15 cellular contexts compared by ENCODE assay signal in genomic region chr12:123107926-123108681, GRCh38. TPM values are rescaled to one million over a fixed set of nuclear protein-coding genes. Genes with fewer than 3 reads are reported as not detected.
A peak's percentile ranks its signal among the peaks of the same experiment; 100 is the strongest.
DNase-seq lines count a peak whose midpoint lies in the region; ATAC-seq lines count a peak whose summit lies in the region.
"Had no signal": no experiment of that assay in that cellular context is flagged by ENCODE, and none has a peak within 500 bp of the region (broad histone marks: within the 10 kb centered on the region; RNA-seq: fewer than 3 reads in every experiment).

No MANE protein-coding gene starts in this region.

- H3K27ac Mint-ChIP-seq in activated CD4-positive, alpha-beta T cell treated with anti-CD3 and anti-CD28 coated beads, Interleukin-2, amount 10 ng/mL, durations not matched to agents 7 days and 5 days, result peak overlapping the region; percentile 98
- peak overlapping the region; percentile 96 for H3K27ac Mint-ChIP-seq in activated T-helper 2 cell treated with anti-CD3 and anti-CD28 coated beads, Interferon-gamma antibody, Interleukin-2, Interleukin-4, amounts not matched to agents 10 μg/mL and 5 μg/mL and 100 μg/mL, durations not matched to agents 14 hours and 24 hours and 36 hours
- peak overlapping the region; percentile 47 for H3K27ac Mint-ChIP-seq in stimulated activated naive B cell treated with anti-CD40 and anti-IgM and Interleukin-4, amounts not matched to agents 10 μg/mL and 1 μg/mL and 100 μg/mL, for 72 hours

- H3K27ac ChIP-seq in layer of hippocampus (ENCODE audit: low read depth, low read length), result peak overlapping the region; percentile 49
- H3K27ac ChIP-seq in Karpas-422 (ENCODE audit: low read length), result no peak overlapping the region

- H3K36me3 Mint-ChIP-seq in activated CD4-positive, alpha-beta T cell treated with anti-CD3 and anti-CD28 coated beads, Interleukin-2, amount 10 ng/mL, durations not matched to agents 7 days and 5 days (ENCODE audit: low read depth), result peaks cover 44% of the 10 kb centered on the region
- peaks cover 25% of the 10 kb centered on the region for H3K36me3 Mint-ChIP-seq in activated T-helper 2 cell treated with anti-CD3 and anti-CD28 coated beads, Interferon-gamma antibody, Interleukin-2, Interleukin-4, amounts not matched to agents 10 μg/mL and 5 μg/mL and 100 μg/mL, durations not matched to agents 14 hours and 24 hours and 36 hours (ENCODE audit: low read depth)
- peaks cover 17 to 19% of the 10 kb centered on the region in 2 donors for H3K36me3 Mint-ChIP-seq in stimulated activated naive B cell treated with anti-CD40 and anti-IgM and Interleukin-4, amounts not matched to agents 10 μg/mL and 1 μg/mL and 100 μg/mL, for 72 hours

- H3K79me2 ChIP-seq in Karpas-422 (ENCODE audit: low read length), result no peaks in the 10 kb centered on the region

- H3K27me3 Mint-ChIP-seq in activated CD4-positive, alpha-beta T cell treated with anti-CD3 and anti-CD28 coated beads, Interleukin-2, amount 10 ng/mL, durations not matched to agents 7 days and 5 days, result no peaks in the 10 kb centered on the region
- H3K27me3 Mint-ChIP-seq in activated T-helper 2 cell treated with anti-CD3 and anti-CD28 coated beads, Interferon-gamma antibody, Interleukin-2, Interleukin-4, amounts not matched to agents 10 μg/mL and 5 μg/mL and 100 μg/mL, durations not matched to agents 14 hours and 24 hours and 36 hours (ENCODE audit: low read depth), result no peaks in the 10 kb centered on the region
- no peaks in the 10 kb centered on the region for H3K27me3 Mint-ChIP-seq in stimulated activated naive B cell treated with anti-CD40 and anti-IgM and Interleukin-4, amounts not matched to agents 10 μg/mL and 1 μg/mL and 100 μg/mL, for 72 hours

- H3K4me1 ChIP-seq in Karpas-422 (ENCODE audit: low read length), result no peaks in the 10 kb centered on the region

- DNase-seq in activated CD4-positive, alpha-beta T cell treated with anti-CD3 and anti-CD28 coated beads, Interleukin-2, amount 10 ng/mL, durations not matched to agents 7 days and 5 days, result no peak
- DNase-seq in activated CD4-positive, alpha-beta T cell treated with anti-CD3 and anti-CD28 coated beads, Interleukin-2, amount 50 U/mL, for 4 hours, result no peak
- DNase-seq in activated T-helper 2 cell treated with anti-CD3 and anti-CD28 coated beads, Interferon-gamma antibody, Interleukin-2, Interleukin-4, amounts not matched to agents 10 μg/mL and 5 μg/mL and 100 μg/mL, durations not matched to agents 14 hours and 24 hours and 36 hours (ENCODE audit: low spot score), result no peak
- DNase-seq in stimulated activated naive B cell treated with anti-CD40 and anti-IgM and Interleukin-4, amounts not matched to agents 10 μg/mL and 1 μg/mL and 100 μg/mL, for 72 hours, result no peak
- DNase-seq in Karpas-422, result no peak
- DNase-seq: activated CD4-positive, CD25-positive, alpha-beta regulatory T cell; left colon; NCI-H226; SK-N-SH; small intestine had no signal

- intact Hi-C loops in activated T-helper 2 cell treated with anti-CD3 and anti-CD28 coated beads, Interferon-gamma antibody, Interleukin-2, Interleukin-4, amounts not matched to agents 10 μg/mL and 5 μg/mL and 100 μg/mL, durations not matched to agents 14 hours and 24 hours and 36 hours (cut with micrococcal nuclease), result loop anchor here (1.0 to 2.0 kb wide), 2 partner anchors 13 to 32 kb away; no protein-coding TSS in a partner anchor

- peaks cover 61% of the 10 kb centered on the region for H3K4me1 Mint-ChIP-seq in activated CD4-positive, alpha-beta T cell treated with anti-CD3 and anti-CD28 coated beads, Interleukin-2, amount 10 ng/mL, durations not matched to agents 7 days and 5 days
- peaks cover 39% of the 10 kb centered on the region for H3K4me1 Mint-ChIP-seq in activated T-helper 2 cell treated with anti-CD3 and anti-CD28 coated beads, Interferon-gamma antibody, Interleukin-2, Interleukin-4, amounts not matched to agents 10 μg/mL and 5 μg/mL and 100 μg/mL, durations not matched to agents 14 hours and 24 hours and 36 hours (ENCODE audit: low read depth)
- peaks cover 40 to 77% of the 10 kb centered on the region in 2 donors for H3K4me1 Mint-ChIP-seq in stimulated activated naive B cell treated with anti-CD40 and anti-IgM and Interleukin-4, amounts not matched to agents 10 μg/mL and 1 μg/mL and 100 μg/mL, for 72 hours

- no peaks in the 10 kb centered on the region for H3K9me2 ChIP-seq in Karpas-422 (replicated peaks; ENCODE audit: insufficient read depth, low read length)
- H3K9me2 ChIP-seq: SK-N-SH had no signal

- no peak overlapping the region for H3K4me3 Mint-ChIP-seq in activated CD4-positive, alpha-beta T cell treated with anti-CD3 and anti-CD28 coated beads, Interleukin-2, amount 10 ng/mL, durations not matched to agents 7 days and 5 days
- no peak overlapping the region for H3K4me3 Mint-ChIP-seq in activated T-helper 2 cell treated with anti-CD3 and anti-CD28 coated beads, Interferon-gamma antibody, Interleukin-2, Interleukin-4, amounts not matched to agents 10 μg/mL and 5 μg/mL and 100 μg/mL, durations not matched to agents 14 hours and 24 hours and 36 hours (ENCODE audit: low read depth)
- H3K4me3 Mint-ChIP-seq in stimulated activated naive B cell treated with anti-CD40 and anti-IgM and Interleukin-4, amounts not matched to agents 10 μg/mL and 1 μg/mL and 100 μg/mL, for 72 hours, result no peak overlapping the region

- no peak overlapping the region for H2AFZ ChIP-seq in Karpas-422 (ENCODE audit: low read length)

- CTCF ChIA-PET in activated CD4-positive, alpha-beta T cell treated with anti-CD3 and anti-CD28 coated beads, Interleukin-2, amount 10 ng/mL, durations not matched to agents 7 days and 5 days (lab: Charles Lee), result interaction anchor here (0.6 to 5.4 kb wide), 7 partner anchors 11 to 83 kb away, joined by 3 to 32 read pairs (median 4); no protein-coding TSS in a partner anchor

- H3K9me3 ChIP-seq in Karpas-422 (ENCODE audit: low read length), result no peaks in the 10 kb centered on the region
- H3K9me3 ChIP-seq: A549, SK-N-SH, thoracic aorta had no signal

- POLR2A ChIA-PET in activated CD4-positive, alpha-beta T cell treated with anti-CD3 and anti-CD28 coated beads, Interleukin-2, amount 10 ng/mL, durations not matched to agents 7 days and 5 days (lab: Charles Lee), result no interaction called here

- ATAC-seq in stimulated activated naive B cell treated with anti-CD40 and anti-IgM and Interleukin-4, amounts not matched to agents 10 μg/mL and 1 μg/mL and 100 μg/mL, for 72 hours (replicated peaks), result no peak
- ATAC-seq in GM21529 (IDR thresholded peaks at IDR 0.05; ENCODE audit: unreplicated experiment) (no peak), GM19328 (IDR thresholded peaks at IDR 0.05; ENCODE audit: unreplicated experiment) (no peak)
- ATAC-seq: A549, left colon had no signal

- no peaks in the 10 kb centered on the region for H3K9me3 Mint-ChIP-seq in activated CD4-positive, alpha-beta T cell treated with anti-CD3 and anti-CD28 coated beads, Interleukin-2, amount 10 ng/mL, durations not matched to agents 7 days and 5 days
- H3K9me3 Mint-ChIP-seq in activated T-helper 2 cell treated with anti-CD3 and anti-CD28 coated beads, Interferon-gamma antibody, Interleukin-2, Interleukin-4, amounts not matched to agents 10 μg/mL and 5 μg/mL and 100 μg/mL, durations not matched to agents 14 hours and 24 hours and 36 hours, result no peaks in the 10 kb centered on the region
- H3K9me3 Mint-ChIP-seq in stimulated activated naive B cell treated with anti-CD40 and anti-IgM and Interleukin-4, amounts not matched to agents 10 μg/mL and 1 μg/mL and 100 μg/mL, for 72 hours, result no peaks in the 10 kb centered on the region

- no peak overlapping the region for H3K4me2 ChIP-seq in Karpas-422 (ENCODE audit: low read depth, low read length, poor library complexity, severe bottlenecking)
- H3K4me2 ChIP-seq: SK-N-SH had no signal

- no peaks in the 10 kb centered on the region for H3K36me3 ChIP-seq in Karpas-422 (ENCODE audit: insufficient read depth, low read length)
- H3K36me3 ChIP-seq: thoracic aorta had no signal

- H3K9ac ChIP-seq in Karpas-422 (ENCODE audit: low read length), result no peak overlapping the region
- H3K9ac ChIP-seq: SK-N-SH had no signal

- no peaks in the 10 kb centered on the region for H4K20me1 ChIP-seq in Karpas-422 (ENCODE audit: insufficient read depth, low read depth, low read length)

- H3K27me3 ChIP-seq in layer of hippocampus (ENCODE audit: control insufficient read depth, insufficient read depth, low read length) (no peaks in the 10 kb centered on the region), Karpas-422 (ENCODE audit: low read length) (no peaks in the 10 kb centered on the region)

- H3K4me3 ChIP-seq in Karpas-422 (ENCODE audit: low read length), result no peak overlapping the region
- H3K4me3 ChIP-seq: A549, thoracic aorta had no signal

RNA-seq across cellular contexts. Expression of gene PITPNM2, which starts 42.8 kb away (rescaled TPM):
- 10 to 100 TPM; 19.0 to 21.8 TPM for total RNA-seq in activated CD4-positive, alpha-beta T cell treated with anti-CD3 and anti-CD28 coated beads, Interleukin-2, amount 10 ng/mL, durations not matched to agents 7 days and 5 days
- 15.5 and 16.2 TPM in 2 replicates for total RNA-seq in activated T-helper 2 cell treated with anti-CD3 and anti-CD28 coated beads, Interferon-gamma antibody, Interleukin-2, Interleukin-4, amounts not matched to agents 10 μg/mL and 5 μg/mL and 100 μg/mL, durations not matched to agents 14 hours and 24 hours and 36 hours
- total RNA-seq in Karpas-422 (2014; rRNA removed; shearing (Covaris generic); ENCODE audit: low replicate concordance), result 0.04 and 0.19 TPM in 2 replicates

Comparison
In these comparisons a context has a peak if more than half of its experiments do, and no peak if none do; other contexts are left out.
1. H3K27ac Mint-ChIP-seq: peak in every context shown above with its lines; median percentile 98 in activated CD4-positive, alpha-beta T cell treated with anti-CD3 and anti-CD28 coated beads, Interleukin-2, amount 10 ng/mL, durations not matched to agents 7 days and 5 days; 96 in activated T-helper 2 cell treated with anti-CD3 and anti-CD28 coated beads, Interferon-gamma antibody, Interleukin-2, Interleukin-4, amounts not matched to agents 10 μg/mL and 5 μg/mL and 100 μg/mL, durations not matched to agents 14 hours and 24 hours and 36 hours; 47 in stimulated activated naive B cell treated with anti-CD40 and anti-IgM and Interleukin-4, amounts not matched to agents 10 μg/mL and 1 μg/mL and 100 μg/mL, for 72 hours.
2. RNA of gene PITPNM2, which starts 42.8 kb away (total RNA-seq): 19.0 to 21.8 TPM in activated CD4-positive, alpha-beta T cell treated with anti-CD3 and anti-CD28 coated beads, Interleukin-2, amount 10 ng/mL, durations not matched to agents 7 days and 5 days and 15.5 to 16.2 TPM in activated T-helper 2 cell treated with anti-CD3 and anti-CD28 coated beads, Interferon-gamma antibody, Interleukin-2, Interleukin-4, amounts not matched to agents 10 μg/mL and 5 μg/mL and 100 μg/mL, durations not matched to agents 14 hours and 24 hours and 36 hours; 0.04 to 0.19 TPM in Karpas-422; every median in the first group is over 10 times any median in the second.